Comparison of ENCODE assay signal across 9 cellular contexts in the genomic region with DNA sequence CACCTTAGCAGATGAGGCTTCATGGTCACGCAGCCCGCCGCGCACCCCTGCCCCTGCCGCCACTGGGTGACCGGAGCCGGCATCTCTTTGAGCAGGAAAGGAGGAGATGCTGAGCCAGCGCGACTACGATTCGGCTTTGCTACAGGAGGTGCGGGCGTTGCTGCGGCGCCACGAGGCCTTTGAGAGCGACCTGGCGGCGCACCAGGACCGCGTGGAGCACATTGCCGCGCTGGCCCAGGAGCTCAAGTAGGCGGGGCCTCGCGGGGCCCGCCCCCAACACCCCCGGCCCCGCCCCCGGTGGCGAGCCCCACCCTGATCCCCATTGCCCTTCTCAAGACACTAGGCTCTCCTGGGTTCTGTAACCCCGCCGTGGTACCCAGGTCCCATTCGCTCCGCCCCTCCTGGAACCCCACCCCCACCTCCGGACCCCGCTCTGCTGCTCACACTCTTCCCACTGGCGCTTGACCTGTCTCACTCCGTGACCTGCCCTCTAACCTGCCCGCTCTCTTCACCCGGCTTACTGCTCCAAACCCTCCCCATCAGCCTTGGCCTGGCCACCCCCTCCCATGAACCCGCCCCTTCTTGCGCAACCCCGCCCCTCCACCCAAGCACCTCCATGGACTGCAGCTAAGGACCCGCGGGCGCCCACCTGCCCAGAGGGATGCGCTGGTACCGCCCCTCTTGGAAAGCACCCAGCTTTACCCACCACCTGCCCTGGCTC. TPM values are rescaled to one million over a fixed set of nuclear protein-coding genes. Genes with fewer than 3 reads are reported as not detected.
DNase-seq lines count a peak whose midpoint lies in the region; ATAC-seq lines count a peak whose summit lies in the region.
"Had no signal": no experiment of that assay in that cellular context is flagged by ENCODE, and none has a peak within 500 bp of the region (broad histone marks: within the 10 kb centered on the region; RNA-seq: fewer than 3 reads in every experiment).

No MANE protein-coding gene starts in this region.

- peak overlapping the region in 1 of 2 donors; percentile 40 for H3K4me3 Mint-ChIP-seq in activated T-cell treated with anti-CD3 and anti-CD28 coated beads, Interleukin-2, amount 50 U/mL, for 72 hours

- no peaks in the 10 kb centered on the region for H3K36me3 Mint-ChIP-seq in activated T-cell treated with anti-CD3 and anti-CD28 coated beads, Interleukin-2, amount 50 U/mL, for 72 hours (ENCODE audit: insufficient read depth in 2 of 2)

- H3K27me3 Mint-ChIP-seq in activated T-cell treated with anti-CD3 and anti-CD28 coated beads, Interleukin-2, amount 50 U/mL, for 72 hours (ENCODE audit: low read depth), result peaks cover 13% of the 10 kb centered on the region

- DNase-seq in NCI-H1436 (lab: John Stamatoyannopoulos, UW) (peak; percentile 0), NCI-H1436 treated with DMSO at 0.1 percent for 48 hours (lab: John Stamatoyannopoulos, UW) (no peak), iPS-NIHi7 (ENCODE audit: extremely low spot score) (peak; percentile 76), NCI-H2227 (lab: John Stamatoyannopoulos, UW; ENCODE audit: unreplicated experiment) (no peak)
- DNase-seq in activated T-cell treated with anti-CD3 and anti-CD28 coated beads, Interleukin-2, amount 50 U/mL, for 72 hours, result peak in 1 of 2 donors; percentile 12
- peak; percentile 38 for DNase-seq in stimulated activated naive CD8-positive, alpha-beta T cell treated with anti-CD3 and anti-CD28 coated beads, Interleukin-15, Interleukin-2, amounts not matched to agents 100 U/mL and 50 U/mL, for 24 hours
- DNase-seq: NCI-H82 had no signal

- peaks cover 6% of the 10 kb centered on the region for H3K4me1 Mint-ChIP-seq in activated T-cell treated with anti-CD3 and anti-CD28 coated beads, Interleukin-2, amount 50 U/mL, for 72 hours (ENCODE audit: low read depth)

- ATAC-seq in activated T-cell treated with anti-CD3 and anti-CD28 coated beads, Interleukin-2, amount 50 U/mL, for 72 hours (replicated peaks in 1 of 2), result peak; percentile 55
- no peak for ATAC-seq in stimulated activated naive CD8-positive, alpha-beta T cell treated with anti-CD3 and anti-CD28 coated beads, Interleukin-15, Interleukin-2, amounts not matched to agents 100 U/mL and 50 U/mL, for 24 hours
- ATAC-seq in HG02763 (IDR thresholded peaks at IDR 0.05; ENCODE audit: unreplicated experiment), result no peak
- ATAC-seq in HG03108 (IDR thresholded peaks at IDR 0.05; ENCODE audit: unreplicated experiment), result no peak

- H3K9me3 Mint-ChIP-seq in activated T-cell treated with anti-CD3 and anti-CD28 coated beads, Interleukin-2, amount 50 U/mL, for 72 hours, result no peaks in the 10 kb centered on the region

- H3K27ac Mint-ChIP-seq in activated T-cell treated with anti-CD3 and anti-CD28 coated beads, Interleukin-2, amount 50 U/mL, for 72 hours, result no peak overlapping the region

RNA-seq across cellular contexts. Expression of a gene that starts 9.1 kb away (rescaled TPM):
- 1 to 10 TPM; 6.3 to 6.8 TPM for total RNA-seq in activated T-cell treated with anti-CD3 and anti-CD28 coated beads, Interleukin-2, amount 50 U/mL, for 72 hours

RNA-seq across cellular contexts. Expression of a gene that starts 12.6 kb away (rescaled TPM):
- total RNA-seq in activated T-cell treated with anti-CD3 and anti-CD28 coated beads, Interleukin-2, amount 50 U/mL, for 72 hours, result under 1 TPM in 1 of 2 donors, not detected in 1; 0.32 TPM

RNA-seq across cellular contexts. Expression of a gene that starts 13.5 kb away (rescaled TPM):
- 10 to 100 TPM; 19.8 to 22.0 TPM for total RNA-seq in activated T-cell treated with anti-CD3 and anti-CD28 coated beads, Interleukin-2, amount 50 U/mL, for 72 hours

RNA-seq across cellular contexts. Expression of a gene that starts 33.6 kb away (rescaled TPM):
- total RNA-seq in activated T-cell treated with anti-CD3 and anti-CD28 coated beads, Interleukin-2, amount 50 U/mL, for 72 hours, result under 1 TPM; 0.10 to 0.21 TPM

RNA-seq across cellular contexts. Expression of a gene that starts 33.7 kb away (rescaled TPM):
- 10 to 100 TPM; 35.1 to 38.5 TPM for total RNA-seq in activated T-cell treated with anti-CD3 and anti-CD28 coated beads, Interleukin-2, amount 50 U/mL, for 72 hours

Comparison
In these comparisons a context has a peak if more than half of its experiments do, and no peak if none do; other contexts are left out.
1. DNase-seq: peak in NCI-H1436 (single experiment), iPS-NIHi7 (single experiment) and stimulated activated naive CD8-positive, alpha-beta T cell treated with anti-CD3 and anti-CD28 coated beads, Interleukin-15, Interleukin-2, amounts not matched to agents 100 U/mL and 50 U/mL, for 24 hours (single experiment); none in NCI-H1436 treated with DMSO at 0.1 percent for 48 hours (single experiment) and NCI-H2227 (single experiment).
2. ATAC-seq: peak in activated T-cell treated with anti-CD3 and anti-CD28 coated beads, Interleukin-2, amount 50 U/mL, for 72 hours (2 of 2); none in stimulated activated naive CD8-positive, alpha-beta T cell treated with anti-CD3 and anti-CD28 coated beads, Interleukin-15, Interleukin-2, amounts not matched to agents 100 U/mL and 50 U/mL, for 24 hours (single experiment), HG02763 (single experiment) and HG03108 (single experiment).